22 cellular contexts compared by ENCODE assay signal in genomic region chr5:11104543-11105151, GRCh38.
"Had no signal": no experiment of that assay in that cellular context is flagged by ENCODE, and none has a peak within 500 bp of the region (broad histone marks: within the 10 kb centered on the region; RNA-seq: fewer than 3 reads in every experiment).

No MANE protein-coding gene starts in this region.

- H3K4me3 ChIP-seq: hepatocyte, uterus had no signal

- H3K4me1 ChIP-seq: uterus had no signal

- H3K4me3 Mint-ChIP-seq: activated B cell treated with CpG ODN at 0.5 μM for 24 hours; activated CD8-positive, alpha-beta memory T cell treated with anti-CD3 and anti-CD28 coated beads, Interleukin-2, amount 10 ng/mL, durations not matched to agents 7 days and 5 days; activated CD8-positive, alpha-beta T cell treated with anti-CD3 and anti-CD28 coated beads, Interleukin-2, amount 10 ng/mL, durations not matched to agents 7 days and 5 days; activated naive CD4-positive, alpha-beta T cell treated with anti-CD3 and anti-CD28 coated beads, Interleukin-2, amount 50 U/mL, for 24 hours; activated naive CD8-positive, alpha-beta T cell treated with anti-CD3 and anti-CD28 coated beads, Interleukin-2, amount 50 U/mL, for 24 hours; naive B cell; nephron progenitor cell; type B pancreatic cell had no signal

- ATAC-seq: activated CD8-positive, alpha-beta memory T cell treated with anti-CD3 and anti-CD28 coated beads, Interleukin-2, amount 10 ng/mL, durations not matched to agents 7 days and 5 days; activated CD8-positive, alpha-beta T cell treated with anti-CD3 and anti-CD28 coated beads, Interleukin-2, amount 10 ng/mL, durations not matched to agents 7 days and 5 days; activated naive CD8-positive, alpha-beta T cell treated with anti-CD3 and anti-CD28 coated beads, Interleukin-2, amount 50 U/mL, for 24 hours; left colon; right cardiac atrium had no signal

- H3K27ac Mint-ChIP-seq: activated B cell treated with CpG ODN at 0.5 μM for 24 hours; activated CD8-positive, alpha-beta memory T cell treated with anti-CD3 and anti-CD28 coated beads, Interleukin-2, amount 10 ng/mL, durations not matched to agents 7 days and 5 days; activated CD8-positive, alpha-beta T cell treated with anti-CD3 and anti-CD28 coated beads, Interleukin-2, amount 10 ng/mL, durations not matched to agents 7 days and 5 days; activated naive CD4-positive, alpha-beta T cell treated with anti-CD3 and anti-CD28 coated beads, Interleukin-2, amount 50 U/mL, for 24 hours; activated naive CD8-positive, alpha-beta T cell treated with anti-CD3 and anti-CD28 coated beads, Interleukin-2, amount 50 U/mL, for 24 hours; activated T-helper 2 cell treated with anti-CD3 and anti-CD28 coated beads, Interferon-gamma antibody, Interleukin-2, Interleukin-4, amounts not matched to agents 10 μg/mL and 5 μg/mL and 100 μg/mL, durations not matched to agents 14 hours and 24 hours and 36 hours; naive B cell; nephron progenitor cell; type B pancreatic cell had no signal

- H3K27me3 ChIP-seq: hepatocyte, uterus had no signal

- H3K4me1 Mint-ChIP-seq: activated B cell treated with CpG ODN at 0.5 μM for 24 hours; activated CD8-positive, alpha-beta memory T cell treated with anti-CD3 and anti-CD28 coated beads, Interleukin-2, amount 10 ng/mL, durations not matched to agents 7 days and 5 days; activated naive CD4-positive, alpha-beta T cell treated with anti-CD3 and anti-CD28 coated beads, Interleukin-2, amount 50 U/mL, for 24 hours; activated naive CD8-positive, alpha-beta T cell treated with anti-CD3 and anti-CD28 coated beads, Interleukin-2, amount 50 U/mL, for 24 hours; naive B cell; nephron progenitor cell had no signal

- H3K27me3 Mint-ChIP-seq: activated B cell treated with CpG ODN at 0.5 μM for 24 hours; activated CD8-positive, alpha-beta memory T cell treated with anti-CD3 and anti-CD28 coated beads, Interleukin-2, amount 10 ng/mL, durations not matched to agents 7 days and 5 days; activated naive CD4-positive, alpha-beta T cell treated with anti-CD3 and anti-CD28 coated beads, Interleukin-2, amount 50 U/mL, for 24 hours; activated naive CD8-positive, alpha-beta T cell treated with anti-CD3 and anti-CD28 coated beads, Interleukin-2, amount 50 U/mL, for 24 hours; type B pancreatic cell had no signal

- DNase-seq: activated B cell treated with CpG ODN at 0.5 μM for 24 hours; activated CD4-positive, alpha-beta T cell treated with anti-CD3 and anti-CD28 coated beads, Interleukin-2, amount 50 U/mL, for 1 hour; activated CD8-positive, alpha-beta memory T cell treated with anti-CD3 and anti-CD28 coated beads, Interleukin-2, amount 10 ng/mL, durations not matched to agents 7 days and 5 days; activated CD8-positive, alpha-beta T cell treated with anti-CD3 and anti-CD28 coated beads, Interleukin-2, amount 10 ng/mL, durations not matched to agents 7 days and 5 days; activated naive CD8-positive, alpha-beta T cell treated with anti-CD3 and anti-CD28 coated beads, Interleukin-2, amount 50 U/mL, for 24 hours; activated T-cell treated with anti-CD3 and anti-CD28 coated beads, Interleukin-2, amount 50 U/mL, for 48 hours; effector CD4-positive, alpha-beta T cell; left colon; mammary epithelial cell; naive B cell; nephron progenitor cell; right cardiac atrium; stimulated activated CD4-positive, alpha-beta T cell treated with anti-CD3 and anti-CD28 coated beads, Interleukin-15, amount 100 ng/mL, for 24 hours; stimulated activated CD4-positive, alpha-beta T cell treated with anti-CD3 and anti-CD28 coated beads, Interleukin-2, amount 100 ng/mL, for 24 hours; stimulated activated naive CD4-positive, alpha-beta T cell treated with Interleukin-2 at 50 U/mL for 16 hours; T-helper 2 cell; uterus had no signal

- H3K9me3 Mint-ChIP-seq: activated B cell treated with CpG ODN at 0.5 μM for 24 hours; activated naive CD4-positive, alpha-beta T cell treated with anti-CD3 and anti-CD28 coated beads, Interleukin-2, amount 50 U/mL, for 24 hours; activated naive CD8-positive, alpha-beta T cell treated with anti-CD3 and anti-CD28 coated beads, Interleukin-2, amount 50 U/mL, for 24 hours; activated T-helper 2 cell treated with anti-CD3 and anti-CD28 coated beads, Interferon-gamma antibody, Interleukin-2, Interleukin-4, amounts not matched to agents 10 μg/mL and 5 μg/mL and 100 μg/mL, durations not matched to agents 14 hours and 24 hours and 36 hours; naive B cell; nephron progenitor cell; type B pancreatic cell had no signal

- H3K27ac ChIP-seq: epithelial cell of prostate, hepatocyte, uterus had no signal

- H3K9me3 ChIP-seq: uterus had no signal

- H3K36me3 Mint-ChIP-seq: activated CD8-positive, alpha-beta memory T cell treated with anti-CD3 and anti-CD28 coated beads, Interleukin-2, amount 10 ng/mL, durations not matched to agents 7 days and 5 days; activated naive CD4-positive, alpha-beta T cell treated with anti-CD3 and anti-CD28 coated beads, Interleukin-2, amount 50 U/mL, for 24 hours; naive B cell had no signal
